9 cellular contexts compared by ENCODE assay signal in the genomic region with DNA sequence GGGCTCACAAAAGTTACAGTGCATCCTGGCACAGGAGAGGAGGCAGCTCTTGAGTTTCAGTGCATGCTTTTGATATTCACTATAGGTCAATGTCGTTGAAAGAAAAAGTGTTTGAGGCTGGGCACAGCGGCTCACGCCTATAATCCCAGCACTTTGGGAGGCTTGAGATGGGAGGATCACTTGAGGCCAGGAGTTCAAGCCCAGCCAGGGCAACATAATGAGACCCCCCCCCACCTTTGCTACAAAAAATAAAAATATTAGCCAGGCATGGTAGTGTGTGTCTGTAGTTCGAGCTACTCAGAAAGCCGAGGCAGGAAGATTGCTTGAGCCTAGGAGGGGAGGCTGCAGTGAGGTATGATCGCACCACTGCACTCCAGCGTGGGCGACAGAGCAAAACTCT. TPM values are rescaled to one million over a fixed set of nuclear protein-coding genes. Genes with fewer than 3 reads are reported as not detected.
"Had no signal": no experiment of that assay in that cellular context is flagged by ENCODE, and none has a peak within 500 bp of the region (broad histone marks: within the 10 kb centered on the region; RNA-seq: fewer than 3 reads in every experiment).

No MANE protein-coding gene starts in this region.

RNA-seq across cellular contexts. Expression of a gene that starts 32.0 kb away (rescaled TPM):
- total RNA-seq: activated CD8-positive, alpha-beta T cell treated with anti-CD3 and anti-CD28 coated beads, Interleukin-2, amount 10 ng/mL, durations not matched to agents 7 days and 5 days; aorta; bronchial epithelial cell; LHCN-M2; M059J; NCI-H460; PC-9; SJCRH30; T-helper 1 cell treated with Interleukin-12 subunit alpha and Interleukin-12 subunit beta and Interleukin-4 antibody, amounts not matched to agents 30 ng/mL and 1 ng/mL, for 36 hours had no signal
